ENCODE assay signal across 16 cellular contexts in genomic region chr3:8837172-8837571, GRCh38.
DNase-seq lines count a peak whose midpoint lies in the region; ATAC-seq and TF ChIP-seq lines count a peak whose summit lies in the region.
"Had no signal": no experiment of that assay in that cellular context is flagged by ENCODE, and none has a peak within 500 bp of the region (broad histone marks: within the 10 kb centered on the region; RNA-seq: fewer than 3 reads in every experiment).

No MANE protein-coding gene starts in this region.

- no peak overlapping the region for H3K18ac ChIP-seq in mesenchymal stem cell (ENCODE audit: low read depth in 1 of 2, low read length in 2 of 2)

- H3K27ac ChIP-seq in mesenchymal stem cell (ENCODE audit: low read length, poor library complexity, severe bottlenecking), result no peak overlapping the region
- no peak overlapping the region for H3K27ac ChIP-seq in A673 (ENCODE audit: low read depth, low read length, poor library complexity, severe bottlenecking)
- H3K27ac ChIP-seq: C4-2B, upper lobe of right lung had no signal

- no peak overlapping the region for H3K9ac ChIP-seq in mesenchymal stem cell (ENCODE audit: low read length)

- no peaks in the 10 kb centered on the region for H3K36me3 Mint-ChIP-seq in activated naive CD8-positive, alpha-beta T cell treated with anti-CD3 and anti-CD28 coated beads, Interleukin-2, amount 50 U/mL, for 24 hours (ENCODE audit: low read depth)
- H3K36me3 Mint-ChIP-seq: natural killer cell had no signal

- H3K4ac ChIP-seq in mesenchymal stem cell (ENCODE audit: low read depth in 1 of 2, low read length in 2 of 2), result no peak overlapping the region

- H3K27me3 ChIP-seq in mesenchymal stem cell (ENCODE audit: control insufficient read depth in 1 of 2, insufficient read depth in 1 of 2, low read length in 2 of 2) (peaks cover 0 to 3% of the 10 kb centered on the region in 2 experiments), A673 (replicated peaks; ENCODE audit: insufficient read depth, low read depth, low read length, poor library complexity) (no peaks in the 10 kb centered on the region)
- H3K27me3 ChIP-seq: upper lobe of right lung had no signal

- peak; percentile 88 for DNase-seq in ELR (ENCODE audit: low read depth)
- DNase-seq in OCI-M1 (lab: John Stamatoyannopoulos, UW), result peak; percentile 17
- DNase-seq in choroid plexus epithelial cell (ENCODE audit: low read depth), result peak; percentile 93
- DNase-seq in mesenchymal stem cell, result peak; percentile 82
- DNase-seq in NCI-H187 treated with DMSO at 0.1 percent for 48 hours (lab: John Stamatoyannopoulos, UW), result no peak
- no peak for DNase-seq in activated naive CD8-positive, alpha-beta T cell treated with anti-CD3 and anti-CD28 coated beads, Interleukin-2, amount 50 U/mL, for 24 hours
- no peak for DNase-seq in cerebellar nuclear complex (lab: John Stamatoyannopoulos, UW)
- no peak for DNase-seq in A673 (ENCODE audit: low spot score)
- DNase-seq: activated gamma-delta T cell; caudate nucleus; DND-41; hypothalamus; natural killer cell; stimulated activated CD4-positive, alpha-beta T cell treated with anti-CD3 and anti-CD28 coated beads, Interleukin-4, amount 100 ng/mL, for 1 hour; upper lobe of right lung had no signal

- H2BK5ac ChIP-seq in mesenchymal stem cell (ENCODE audit: low read depth, low read length, poor library complexity, severe bottlenecking), result no peak overlapping the region

- no peak overlapping the region for H3K4me3 ChIP-seq in choroid plexus epithelial cell (ENCODE audit: low read depth, low read length)
- H3K4me3 ChIP-seq in mesenchymal stem cell (ENCODE audit: insufficient read depth in 1 of 2, low read depth in 1 of 2, low read length in 2 of 2), result no peak overlapping the region
- no peak overlapping the region for H3K4me3 ChIP-seq in A673 (ENCODE audit: low read depth, low read length, poor library complexity, severe bottlenecking)
- H3K4me3 ChIP-seq: upper lobe of right lung had no signal

- no peak overlapping the region for H2BK15ac ChIP-seq in mesenchymal stem cell (ENCODE audit: low read depth, poor library complexity, severe bottlenecking)

- H3K79me1 ChIP-seq in mesenchymal stem cell (replicated peaks; ENCODE audit: low read length, poor library complexity, severe bottlenecking), result no peaks in the 10 kb centered on the region

- H3K4me2 ChIP-seq in mesenchymal stem cell (ENCODE audit: low read length, poor library complexity, severe bottlenecking), result no peak overlapping the region

- H2BK12ac ChIP-seq in mesenchymal stem cell (ENCODE audit: low read length in 2 of 2), result no peak overlapping the region

- no peaks in the 10 kb centered on the region for H3K36me3 ChIP-seq in mesenchymal stem cell (ENCODE audit: control insufficient read depth in 1 of 2, insufficient read depth in 2 of 2, low read depth in 1 of 2, low read length in 2 of 2)
- no peaks in the 10 kb centered on the region for H3K36me3 ChIP-seq in A673 (ENCODE audit: insufficient read depth, low read length, poor library complexity, severe bottlenecking)
- H3K36me3 ChIP-seq: upper lobe of right lung had no signal

- H3K9me3 Mint-ChIP-seq in activated naive CD8-positive, alpha-beta T cell treated with anti-CD3 and anti-CD28 coated beads, Interleukin-2, amount 50 U/mL, for 24 hours, result no peaks in the 10 kb centered on the region
- H3K9me3 Mint-ChIP-seq: natural killer cell had no signal

- no TSS peak for BruUV-seq in A673 (replicated peaks; lab: Mats Ljungman, UMichigan)

- POLR2A ChIA-PET in A673 (lab: Charles Lee; ENCODE audit: low non-redundant PET), result interaction anchor here (0.7 kb wide), 1 partner anchor 1228 kb away, joined by 3 read pairs; no protein-coding TSS in a partner anchor

- CTCF ChIA-PET in A673 (lab: Charles Lee), result no interaction called here

- intact Hi-C loops in A673 (cut with micrococcal nuclease; ENCODE audit: unreplicated experiment), result no loop called here

- peaks cover 7% of the 10 kb centered on the region for H3K4me1 ChIP-seq in mesenchymal stem cell (ENCODE audit: control insufficient read depth, insufficient read depth, low read depth, low read length)
- no peaks in the 10 kb centered on the region for H3K4me1 ChIP-seq in A673 (ENCODE audit: insufficient read depth, low read length, poor library complexity, severe bottlenecking)
- H3K4me1 ChIP-seq: upper lobe of right lung had no signal

- no peak overlapping the region for H2AFZ ChIP-seq in mesenchymal stem cell (ENCODE audit: low read depth, low read length)

- H2AK5ac ChIP-seq in mesenchymal stem cell (ENCODE audit: low read length, severe bottlenecking), result peak overlapping the region; percentile 50

- no peaks in the 10 kb centered on the region for H3K27me3 Mint-ChIP-seq in activated naive CD8-positive, alpha-beta T cell treated with anti-CD3 and anti-CD28 coated beads, Interleukin-2, amount 50 U/mL, for 24 hours

- no peak overlapping the region for H3K14ac ChIP-seq in mesenchymal stem cell (ENCODE audit: low read length in 2 of 2)

- ATAC-seq in activated naive CD8-positive, alpha-beta T cell treated with anti-CD3 and anti-CD28 coated beads, Interleukin-2, amount 50 U/mL, for 24 hours, result no peak
- ATAC-seq: natural killer cell, upper lobe of right lung had no signal

- no peaks in the 10 kb centered on the region for H3K4me1 Mint-ChIP-seq in activated naive CD8-positive, alpha-beta T cell treated with anti-CD3 and anti-CD28 coated beads, Interleukin-2, amount 50 U/mL, for 24 hours
- H3K4me1 Mint-ChIP-seq: natural killer cell had no signal

- H4K8ac ChIP-seq in mesenchymal stem cell (ENCODE audit: low read length), result no peak overlapping the region

- H2BK120ac ChIP-seq in mesenchymal stem cell (ENCODE audit: low read depth, low read length), result no peak overlapping the region

- H3K9me3 ChIP-seq in mesenchymal stem cell (ENCODE audit: control insufficient read depth, low read length) (no peaks in the 10 kb centered on the region), A673 (ENCODE audit: low read depth, low read length, poor library complexity, severe bottlenecking) (no peaks in the 10 kb centered on the region)
- H3K9me3 ChIP-seq: upper lobe of right lung had no signal

- H3K4me3 Mint-ChIP-seq in activated naive CD8-positive, alpha-beta T cell treated with anti-CD3 and anti-CD28 coated beads, Interleukin-2, amount 50 U/mL, for 24 hours, result no peak overlapping the region
- H3K4me3 Mint-ChIP-seq: natural killer cell had no signal

- TF ChIP-seq CTCF in choroid plexus epithelial cell (conservative IDR thresholded peaks at IDR 0.05; ENCODE audit: low read depth, low read length), result no peak
- TF ChIP-seq CTCF in A673 (conservative IDR thresholded peaks at IDR 0.05; ENCODE audit: low read depth, low read length), result no peak

- no peak overlapping the region for H3K27ac Mint-ChIP-seq in activated naive CD8-positive, alpha-beta T cell treated with anti-CD3 and anti-CD28 coated beads, Interleukin-2, amount 50 U/mL, for 24 hours
- H3K27ac Mint-ChIP-seq: natural killer cell had no signal

- WGBS in mesenchymal stem cell, result 37% methylated on average over 3 of the region's 3 CpGs

- no peak overlapping the region for H3K23ac ChIP-seq in mesenchymal stem cell (ENCODE audit: low read length in 2 of 2)

- no peak overlapping the region for H4K91ac ChIP-seq in mesenchymal stem cell (ENCODE audit: low read length)

Comparison
In these comparisons a context has a peak if more than half of its experiments do, and no peak if none do; other contexts are left out.
1. DNase-seq: peak in ELR (single experiment), OCI-M1 (single experiment), choroid plexus epithelial cell (single experiment) and mesenchymal stem cell (single experiment); none in NCI-H187 treated with DMSO at 0.1 percent for 48 hours (single experiment), activated naive CD8-positive, alpha-beta T cell treated with anti-CD3 and anti-CD28 coated beads, Interleukin-2, amount 50 U/mL, for 24 hours (single experiment), cerebellar nuclear complex (0 of 2) and A673 (single experiment).